ENCODE assay signal across 1 cellular context in the genomic region with DNA sequence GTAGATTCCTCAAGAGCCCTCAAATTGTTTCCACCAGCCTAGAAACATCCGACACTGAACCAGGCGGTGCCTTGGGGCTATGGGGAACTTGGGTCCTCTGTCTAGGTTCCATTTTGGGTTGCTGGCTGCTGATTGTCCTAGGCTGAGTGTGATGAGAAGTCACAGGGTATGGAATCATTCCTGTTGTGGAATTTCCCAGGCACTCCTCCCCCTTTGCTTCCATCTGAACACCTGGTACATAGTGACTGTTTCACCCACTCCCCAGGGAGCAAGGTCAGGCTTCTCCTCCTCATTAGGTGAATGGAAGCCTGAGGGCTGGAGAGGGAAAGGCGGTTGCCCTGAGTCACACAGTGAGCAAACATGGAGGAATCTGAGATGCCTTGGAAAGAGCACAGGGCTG.
TF ChIP-seq lines count a peak whose summit lies in the region.

No MANE protein-coding gene starts in this region.

TF ChIP-seq in SK-N-SH treated with all-trans-retinoic acid at 6 μM for 48 hours, 23 proteins besides CTCF, POLR2A, EP300 and RAD21 (continued from another document):
- no peak for TF ChIP-seq ZNF565 (CRISPR knock-in tag; conservative IDR thresholded peaks at IDR 0.05; ENCODE audit: low read depth)
- no peak for TF ChIP-seq ZNF8 (CRISPR knock-in tag; IDR thresholded peaks at IDR 0.05)
- no peak for TF ChIP-seq CSRNP3 (CRISPR knock-in tag; IDR thresholded peaks at IDR 0.05)
- TF ChIP-seq ZNF70 (CRISPR knock-in tag; IDR thresholded peaks at IDR 0.05), result no peak
- TF ChIP-seq, protein P1, sequence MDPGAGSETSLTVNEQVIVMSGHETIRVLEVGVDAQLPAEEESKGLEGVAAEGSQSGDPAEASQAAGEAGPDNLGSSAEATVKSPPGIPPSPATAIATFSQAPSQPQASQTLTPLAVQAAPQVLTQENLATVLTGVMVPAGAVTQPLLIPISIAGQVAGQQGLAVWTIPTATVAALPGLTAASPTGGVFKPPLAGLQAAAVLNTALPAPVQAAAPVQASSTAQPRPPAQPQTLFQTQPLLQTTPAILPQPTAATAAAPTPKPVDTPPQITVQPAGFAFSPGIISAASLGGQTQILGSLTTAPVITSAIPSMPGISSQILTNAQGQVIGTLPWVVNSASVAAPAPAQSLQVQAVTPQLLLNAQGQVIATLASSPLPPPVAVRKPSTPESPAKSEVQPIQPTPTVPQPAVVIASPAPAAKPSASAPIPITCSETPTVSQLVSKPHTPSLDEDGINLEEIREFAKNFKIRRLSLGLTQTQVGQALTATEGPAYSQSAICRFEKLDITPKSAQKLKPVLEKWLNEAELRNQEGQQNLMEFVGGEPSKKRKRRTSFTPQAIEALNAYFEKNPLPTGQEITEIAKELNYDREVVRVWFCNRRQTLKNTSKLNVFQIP (CRISPR knock-in tag; IDR thresholded peaks at IDR 0.05; ENCODE audit: borderline replicate concordance, low read depth), result no peak
- no peak for TF ChIP-seq CSDC2 (CRISPR knock-in tag; IDR thresholded peaks at IDR 0.05)
- TF ChIP-seq ESRRG (CRISPR knock-in tag; IDR thresholded peaks at IDR 0.05), result no peak
- TF ChIP-seq TOX (CRISPR knock-in tag; IDR thresholded peaks at IDR 0.05; ENCODE audit: borderline replicate concordance), result no peak
- TF ChIP-seq ZC3H10 (CRISPR knock-in tag; IDR thresholded peaks at IDR 0.05), result no peak
- TF ChIP-seq ZFP3 (CRISPR knock-in tag; IDR thresholded peaks at IDR 0.05), result no peak
- TF ChIP-seq CREB5 (CRISPR knock-in tag; IDR thresholded peaks at IDR 0.05; ENCODE audit: low read depth), result no peak
- no peak for TF ChIP-seq OSR1 (CRISPR knock-in tag; IDR thresholded peaks at IDR 0.05)
- TF ChIP-seq ISL1 (CRISPR knock-in tag; IDR thresholded peaks at IDR 0.05), result no peak
- TF ChIP-seq PPARA (CRISPR knock-in tag; IDR thresholded peaks at IDR 0.05; ENCODE audit: borderline replicate concordance), result no peak
- no peak for TF ChIP-seq TCF4 (CRISPR knock-in tag; IDR thresholded peaks at IDR 0.05; ENCODE audit: borderline replicate concordance)
- TF ChIP-seq ARNTL (CRISPR knock-in tag; IDR thresholded peaks at IDR 0.05; ENCODE audit: borderline replicate concordance, low read depth), result no peak
- TF ChIP-seq RARB (CRISPR knock-in tag; IDR thresholded peaks at IDR 0.05), result no peak
- no peak for TF ChIP-seq ZFP30 (CRISPR knock-in tag; IDR thresholded peaks at IDR 0.05)
